10 cellular contexts compared by ENCODE assay signal in genomic region chr12:69241444-69242092, GRCh38. TPM values are rescaled to one million over a fixed set of nuclear protein-coding genes. Genes with fewer than 3 reads are reported as not detected.
DNase-seq lines count a peak whose midpoint lies in the region; ATAC-seq and TF ChIP-seq lines count a peak whose summit lies in the region.
"Had no signal": no experiment of that assay in that cellular context is flagged by ENCODE, and none has a peak within 500 bp of the region (broad histone marks: within the 10 kb centered on the region; RNA-seq: fewer than 3 reads in every experiment).

No MANE protein-coding gene starts in this region.

- H3K9me3 ChIP-seq in SU-DHL-6 (ENCODE audit: insufficient read depth, low read length) = no peaks in the 10 kb centered on the region
- no peaks in the 10 kb centered on the region for H3K9me3 ChIP-seq in skeletal muscle tissue (ENCODE audit: control insufficient read depth in 3 of 3, low read length in 3 of 3)

- H2AFZ ChIP-seq in SU-DHL-6 (ENCODE audit: low read depth, low read length, severe bottlenecking) = no peak overlapping the region

- peaks cover 15 to 37% (median 31%) of the 10 kb centered on the region in 3 donors for H3K4me1 ChIP-seq in skeletal muscle tissue (ENCODE audit: control insufficient read depth in 3 of 3, insufficient read depth in 3 of 3, low read length in 3 of 3)

- H3F3A ChIP-seq in SU-DHL-6 (ENCODE audit: insufficient read depth) = 0 out of 2 replicates have a peak, but pooled peaks cover 6% of the 10 kb centered on the region

- H3K4me3 ChIP-seq in SU-DHL-6 (ENCODE audit: insufficient read depth, low read length, poor library complexity, severe bottlenecking) (peak overlapping the region; percentile 90), skeletal muscle tissue (ENCODE audit: low read length in 3 of 3) (peak overlapping the region in 1 of 3 donors; percentile 86)

- no peak for TF ChIP-seq CTCF in SU-DHL-6 (IDR thresholded peaks at IDR 0.05; ENCODE audit: insufficient read depth, low read length, poor library complexity, severe bottlenecking)
- no peak for TF ChIP-seq CTCF in GM20000 (IDR thresholded peaks at IDR 0.05; ENCODE audit: extremely low read depth, missing control alignments)

- no peak overlapping the region for H3K27ac ChIP-seq in SU-DHL-6 (ENCODE audit: low read depth, low read length)
- no peak overlapping the region for H3K27ac ChIP-seq in skeletal muscle tissue (ENCODE audit: low read depth, low read length)

- peaks cover 49% of the 10 kb centered on the region for H3K36me3 Mint-ChIP-seq in activated T-cell treated with anti-CD3 and anti-CD28 coated beads, Interleukin-2, amount 50 U/mL, for 24 hours (ENCODE audit: low read depth)

- H3K27me3 Mint-ChIP-seq in activated T-cell treated with anti-CD3 and anti-CD28 coated beads, Interleukin-2, amount 50 U/mL, for 24 hours = no peaks in the 10 kb centered on the region

- H3K9me3 Mint-ChIP-seq in activated T-cell treated with anti-CD3 and anti-CD28 coated beads, Interleukin-2, amount 50 U/mL, for 24 hours = no peaks in the 10 kb centered on the region

- peak overlapping the region; percentile 71 for H3K27ac Mint-ChIP-seq in activated T-cell treated with anti-CD3 and anti-CD28 coated beads, Interleukin-2, amount 50 U/mL, for 24 hours

- peaks cover 68% of the 10 kb centered on the region for H3K79me2 ChIP-seq in SU-DHL-6 (ENCODE audit: insufficient read depth, low read length)

- no peak for DNase-seq in activated T-cell treated with anti-CD3 and anti-CD28 coated beads, Interleukin-2, amount 50 U/mL, for 24 hours
- DNase-seq in activated T-cell treated with anti-CD3 and anti-CD28 coated beads, Interleukin-2, amount 50 U/mL, for 48 hours = no peak
- DNase-seq in fibroblast of peridontal ligament (ENCODE audit: extremely low read depth) (peak; percentile 20), GM20000 (ENCODE audit: low spot score) (no peak), NCI-H345 (lab: John Stamatoyannopoulos, UW) (no peak)
- DNase-seq: DMS153; stimulated activated CD4-positive, alpha-beta T cell treated with anti-CD3 and anti-CD28 coated beads, Interleukin-4, amount 100 ng/mL, for 24 hours had no signal

- peaks cover 6% of the 10 kb centered on the region; the same call in 1 of the 2 replicates for H3K36me3 ChIP-seq in SU-DHL-6 (ENCODE audit: low read length)
- no peaks in the 10 kb centered on the region for H3K36me3 ChIP-seq in skeletal muscle tissue (ENCODE audit: control insufficient read depth in 3 of 3, insufficient read depth in 3 of 3, low read length in 3 of 3)

- peaks cover 38% of the 10 kb centered on the region for H4K20me1 ChIP-seq in SU-DHL-6 (ENCODE audit: low read depth, low read length)

- H3K4me1 Mint-ChIP-seq in activated T-cell treated with anti-CD3 and anti-CD28 coated beads, Interleukin-2, amount 50 U/mL, for 24 hours (ENCODE audit: low read depth) = peaks cover 72% of the 10 kb centered on the region

- H3K4me2 ChIP-seq in SU-DHL-6 (ENCODE audit: low read depth, low read length, poor library complexity, severe bottlenecking) = peak overlapping the region; percentile 98

- ATAC-seq in HG02981 (IDR thresholded peaks at IDR 0.05; ENCODE audit: unreplicated experiment) = no peak

- H3K9ac ChIP-seq in SU-DHL-6 (ENCODE audit: low read length) (peak overlapping the region; percentile 94), skeletal muscle tissue (ENCODE audit: low read depth in 1 of 3, low read length in 3 of 3) (peak overlapping the region in 2 of 3 donors; percentile 33 to 39)

- H3K27me3 ChIP-seq in SU-DHL-6 (ENCODE audit: low read length) = no peaks in the 10 kb centered on the region
- no peaks in the 10 kb centered on the region for H3K27me3 ChIP-seq in skeletal muscle tissue (ENCODE audit: control insufficient read depth in 3 of 3, insufficient read depth in 3 of 3, low read length in 3 of 3)

- peak overlapping the region; percentile 95 for H3K4me3 Mint-ChIP-seq in activated T-cell treated with anti-CD3 and anti-CD28 coated beads, Interleukin-2, amount 50 U/mL, for 24 hours

- H3K9me2 ChIP-seq in SU-DHL-6 (replicated peaks; ENCODE audit: insufficient read depth, low read length) = no peaks in the 10 kb centered on the region

RNA-seq across cellular contexts. Expression of gene CPSF6, which starts 2.2 kb away (rescaled TPM):
- total RNA-seq in skeletal muscle tissue = 35.5 TPM
